9 cellular contexts compared by ENCODE assay signal in genomic region chr10:72333111-72334012, GRCh38. TPM values are rescaled to one million over a fixed set of nuclear protein-coding genes. Genes with fewer than 3 reads are reported as not detected.
A peak's percentile ranks its signal among the peaks of the same experiment; 100 is the strongest.
DNase-seq lines count a peak whose midpoint lies in the region; TF ChIP-seq lines count a peak whose summit lies in the region.
"Had no signal": no experiment of that assay in that cellular context is flagged by ENCODE, and none has a peak within 500 bp of the region (broad histone marks: within the 10 kb centered on the region; RNA-seq: fewer than 3 reads in every experiment).

No MANE protein-coding gene starts in this region.

- in situ Hi-C loops in transverse colon (cut with MboI; ENCODE audit: low pct_ligation_motif_present in 1 of 4, low pct_unique_long_range_greater_than_20kb in 1 of 4, low sequenced_read_pairs in 3 of 4), result loop anchor here (10.0 to 25.0 kb wide), 7 partner anchors 89 to 446 kb away; partner anchors contain the start of genes ANAPC16 (in 1 of the 4) and ASCC1 (in 1 of the 4)

- H3K9me3 Mint-ChIP-seq in MCF 10A (ENCODE audit: unreplicated experiment), result no peaks in the 10 kb centered on the region

- no peak overlapping the region for H3K4me3 Mint-ChIP-seq in MCF 10A (ENCODE audit: unreplicated experiment)

- CTCF ChIA-PET in MCF 10A (lab: Yijun Ruan, JAX) (interaction anchor here (0.6 to 7.3 kb wide), 8 partner anchors 12 to 513 kb away, joined by 3 to 68 read pairs (median 4); partner anchors contain the start of gene DDIT4), HEK293T (lab: Yijun Ruan, JAX) (interaction anchor here (1.3 kb wide), 1 partner anchor 58 kb away, joined by 4 read pairs; no protein-coding TSS in a partner anchor)

- H3K4me1 Mint-ChIP-seq in MCF 10A (ENCODE audit: insufficient read depth, unreplicated experiment), result peaks cover 58% of the 10 kb centered on the region

- intact Hi-C loops in MCF 10A (cut with micrococcal nuclease), result loop anchor here (2.0 kb wide), 1 partner anchor 111 kb away; no protein-coding TSS in a partner anchor
- intact Hi-C loops in transverse colon (cut with DNase I; ENCODE audit: low total_unique reads), result no loop called here

- H3K4me1 ChIP-seq in mucosa of stomach (ENCODE audit: control insufficient read depth, insufficient read depth, low read length) (peaks cover 79% of the 10 kb centered on the region), transverse colon (peaks cover 41 to 76% (median 52%) of the 10 kb centered on the region in 4 donors)

- BruUV-seq in MCF 10A (replicated peaks; lab: Mats Ljungman, UMichigan), result no TSS peak

- H3K27me3 Mint-ChIP-seq in MCF 10A (ENCODE audit: insufficient read depth, unreplicated experiment), result no peaks in the 10 kb centered on the region

- TF ChIP-seq POLR2A in transverse colon (IDR thresholded peaks at IDR 0.05), result no peak

- WGBS in transverse colon (ENCODE audit: low coverage in 1 of 2), 2 donors, result 84% methylated on average over 19 of the region's 19 CpGs; no CpG with 5 or more reads in 1 of the 2 donors

- H3K27me3 ChIP-seq in mucosa of stomach (ENCODE audit: control insufficient read depth, insufficient read depth, low read length) (no peaks in the 10 kb centered on the region), transverse colon (no peaks in the 10 kb centered on the region)

- no peaks in the 10 kb centered on the region for H3K9me3 ChIP-seq in mucosa of stomach (ENCODE audit: control insufficient read depth, low read length)
- no peaks in the 10 kb centered on the region for H3K9me3 ChIP-seq in transverse colon

- peak overlapping the region; percentile 92 for H3K27ac Mint-ChIP-seq in MCF 10A (ENCODE audit: low read depth, unreplicated experiment)

- H3K36me3 ChIP-seq in mucosa of stomach (ENCODE audit: control insufficient read depth, insufficient read depth, low read length) (peaks cover 18% of the 10 kb centered on the region), transverse colon (peaks cover 0 to 12% (median 3%) of the 10 kb centered on the region in 4 donors)

- no peak overlapping the region for H3K4me3 ChIP-seq in mucosa of stomach (ENCODE audit: low read length)
- no peak overlapping the region for H3K4me3 ChIP-seq in transverse colon

- peaks cover 37% of the 10 kb centered on the region for H3K36me3 Mint-ChIP-seq in MCF 10A (ENCODE audit: insufficient read depth, unreplicated experiment)

- no peak for TF ChIP-seq CTCF in MCF 10A (IDR thresholded peaks at IDR 0.05; ENCODE audit: unreplicated experiment)
- no peak for TF ChIP-seq CTCF in transverse colon (IDR thresholded peaks at IDR 0.05)

- DNase-seq in activated T-cell treated with anti-CD3 and anti-CD28 coated beads, Interleukin-2, amount 50 U/mL, for 48 hours, result peak; percentile 73 to 76
- DNase-seq in activated T-cell treated with anti-CD3 and anti-CD28 coated beads for 4 hours, result no peak
- peak; percentile 39 for DNase-seq in MCF 10A (ENCODE audit: unreplicated experiment)
- no peak for DNase-seq in transverse colon
- no peak for DNase-seq in stimulated activated CD4-positive, alpha-beta T cell treated with anti-CD3 and anti-CD28 coated beads, Interleukin-15, amount 100 ng/mL, for 24 hours
- no peak for DNase-seq in HEK293T (ENCODE audit: extremely low spot score)
- no peak for DNase-seq in stimulated activated CD4-positive, alpha-beta T cell treated with anti-CD3 and anti-CD28 coated beads, Interleukin-4, amount 100 ng/mL, for 1 hour
- DNase-seq: stimulated activated CD4-positive, alpha-beta T cell treated with anti-CD3 and anti-CD28 coated beads, Interleukin-4, amount 100 ng/mL, for 4 hours had no signal

- peak overlapping the region; percentile 80 to 86 (median 82) for H3K27ac ChIP-seq in transverse colon

- POLR2A ChIA-PET in MCF 10A (lab: Yijun Ruan, JAX) (interaction anchor here (0.7 to 12.8 kb wide), 13 partner anchors 13 to 362 kb away, joined by 3 to 399 read pairs (median 13); partner anchors contain the start of genes ANAPC16, ASCC1 and DDIT4), HEK293T (lab: Yijun Ruan, JAX) (interaction anchor here (0.7 to 22.3 kb wide), 3 partner anchors 12 to 55 kb away, joined by 3 to 517 read pairs (median 4); partner anchors contain the start of gene DDIT4)

- TF ChIP-seq EP300 in transverse colon (IDR thresholded peaks at IDR 0.05; ENCODE audit: low read depth), result no peak

- H3K9ac ChIP-seq in mucosa of stomach (ENCODE audit: low read length), result peak overlapping the region; percentile 7

TF ChIP-seq in HEK293T, 16 proteins besides CTCF, POLR2A, EP300 and RAD21:
- TF ChIP-seq ARNT (IDR thresholded peaks at IDR 0.05), result no peak
TF ChIP-seq in HEK293T: peak in this region for 0.

RNA-seq across cellular contexts. Expression of gene DNAJB12, which starts 21.4 kb away (rescaled TPM):
- total RNA-seq in MCF 10A (2022) (64.7 and 68.1 TPM in 2 replicates), transverse colon (10 to 100 TPM; 33.7 to 69.2 (median 38.0) TPM)

RNA-seq across cellular contexts. Expression of gene DDIT4, which starts 59.6 kb away (rescaled TPM):
- total RNA-seq in MCF 10A (2022) (698 and 872 TPM in 2 replicates), transverse colon (100 to 1,000 TPM in 3 of 4 donors, 10 to 100 TPM in 1; 64.5 to 356 (median 150) TPM)

Comparison
In these comparisons a context has a peak if more than half of its experiments do, and no peak if none do; other contexts are left out.
1. DNase-seq: peak in activated T-cell treated with anti-CD3 and anti-CD28 coated beads, Interleukin-2, amount 50 U/mL, for 48 hours (2 of 2) and MCF 10A (single experiment); none in activated T-cell treated with anti-CD3 and anti-CD28 coated beads for 4 hours (single experiment), transverse colon (single experiment), stimulated activated CD4-positive, alpha-beta T cell treated with anti-CD3 and anti-CD28 coated beads, Interleukin-15, amount 100 ng/mL, for 24 hours (single experiment), HEK293T (single experiment) and stimulated activated CD4-positive, alpha-beta T cell treated with anti-CD3 and anti-CD28 coated beads, Interleukin-4, amount 100 ng/mL, for 1 hour (single experiment).